Comparison of ENCODE assay signal across 9 cellular contexts in genomic region chr9:73143606-73144328, GRCh38. TPM values are rescaled to one million over a fixed set of nuclear protein-coding genes. Genes with fewer than 3 reads are reported as not detected.
DNase-seq lines count a peak whose midpoint lies in the region; ATAC-seq, FAIRE-seq and TF ChIP-seq lines count a peak whose summit lies in the region.
"Had no signal": no experiment of that assay in that cellular context is flagged by ENCODE, and none has a peak within 500 bp of the region (broad histone marks: within the 10 kb centered on the region; RNA-seq: fewer than 3 reads in every experiment).

No MANE protein-coding gene starts in this region.

- H3K23me2 ChIP-seq in H1 (ENCODE audit: low read depth, low read length), result no peaks in the 10 kb centered on the region

- H3K9me3 ChIP-seq in H1 (ENCODE audit: insufficient read depth in 2 of 2, low read depth in 1 of 2, low read length in 1 of 2) (no peaks in the 10 kb centered on the region), neutrophil (no peaks in the 10 kb centered on the region), ovary (no peaks in the 10 kb centered on the region)

- DNase-seq in Daoy (ENCODE audit: low read depth) (peak; percentile 79), NOMO-1 treated with dmso at 0.1 percent for 144 hours (lab: John Stamatoyannopoulos, UW; ENCODE audit: unreplicated experiment) (peak; percentile 45), H1 (ENCODE audit: low read depth in 1 of 2, low spot score in 2 of 2) (no peak), ovary (no peak), frontal cortex (ENCODE audit: low spot score in 2 of 2) (no peak), NCI-H2081 (lab: John Stamatoyannopoulos, UW) (no peak)
- DNase-seq: NCI-H1105 had no signal

- no peak overlapping the region for H4K5ac ChIP-seq in H1 (ENCODE audit: insufficient read length, low read depth, low read length)

- intact Hi-C loops in ovary (cut with DNase I), result no loop called here

- no peak overlapping the region for H2BK15ac ChIP-seq in H1 (ENCODE audit: low read length)

- TF ChIP-seq EP300 in H1 (IDR thresholded peaks at IDR 0.05; ENCODE audit: borderline replicate concordance in 1 of 2, low read depth in 2 of 2, low read length in 2 of 2) (no peak), ovary (IDR thresholded peaks at IDR 0.05) (no peak)

- no peak overlapping the region for H3K4ac ChIP-seq in H1 (replicated peaks; ENCODE audit: insufficient read length, low read depth, low read length)

- CTCF ChIA-PET in H1 (lab: Charles Lee; ENCODE audit: partially characterized antibody), result no interaction called here

- ATAC-seq in GM18867 (IDR thresholded peaks at IDR 0.05; ENCODE audit: unreplicated experiment), result no peak

- no peaks in the 10 kb centered on the region for H3K79me1 ChIP-seq in H1 (ENCODE audit: low read depth, low read length)

- H3K4me2 ChIP-seq in H1 (ENCODE audit: insufficient read depth in 1 of 2, low read depth in 2 of 2, low read length in 2 of 2), result no peak overlapping the region

- POLR2A ChIA-PET in H1 (lab: Charles Lee; ENCODE audit: partially characterized antibody), result interaction anchor here (0.9 kb wide), 1 partner anchor 11 kb away, joined by 3 read pairs; no protein-coding TSS in a partner anchor

- H3K18ac ChIP-seq in H1 (ENCODE audit: extremely low read depth, low read length), result no peak overlapping the region

- no peak for TF ChIP-seq RAD21 in H1 (IDR thresholded peaks at IDR 0.05 in 1 of 2, conservative IDR thresholded peaks at IDR 0.05 in 1 of 2; ENCODE audit: low read depth in 2 of 2, low read length in 2 of 2)

- TF ChIP-seq POLR2A in H1 (IDR thresholded peaks at IDR 0.05; ENCODE audit: control extremely low read depth in 1 of 2, low read depth in 2 of 2, low read length in 2 of 2) (no peak), ovary (IDR thresholded peaks at IDR 0.05) (no peak)

- no peak overlapping the region for H2BK20ac ChIP-seq in H1 (ENCODE audit: low read length)

- H3K4me3 ChIP-seq in H1 (ENCODE audit: extremely low read depth in 1 of 4, insufficient read depth in 2 of 4, low read depth in 3 of 4, low read length in 4 of 4), result no peak overlapping the region
- H3K4me3 ChIP-seq in neutrophil (ENCODE audit: low read depth in 1 of 2, low read length in 1 of 2), result no peak overlapping the region
- no peak overlapping the region for H3K4me3 ChIP-seq in ovary

- no peak overlapping the region for H2BK120ac ChIP-seq in H1 (replicated peaks; ENCODE audit: low read depth, low read length)

- no peak overlapping the region for H4K8ac ChIP-seq in H1 (ENCODE audit: extremely low read depth, insufficient read depth, low read length)

- H3K36me3 ChIP-seq in H1 (ENCODE audit: control insufficient read depth in 2 of 4, insufficient read depth in 4 of 4, low read length in 3 of 4) (no peaks in the 10 kb centered on the region), neutrophil (no peaks in the 10 kb centered on the region), ovary (no peaks in the 10 kb centered on the region)

- H3K23ac ChIP-seq in H1 (ENCODE audit: insufficient read length), result no peak overlapping the region

- H3K27me3 ChIP-seq in H1 (replicated peaks in 1 of 4; ENCODE audit: control insufficient read depth in 3 of 4, extremely low read depth in 1 of 4, insufficient read depth in 3 of 4, low read length in 3 of 4) (no peaks in the 10 kb centered on the region), neutrophil (no peaks in the 10 kb centered on the region), ovary (no peaks in the 10 kb centered on the region)

- no peak overlapping the region for H3K9ac ChIP-seq in H1 (replicated peaks in 1 of 4; ENCODE audit: extremely low read depth in 1 of 4, low read depth in 3 of 4, low read length in 3 of 4)

- no peak overlapping the region for H4K91ac ChIP-seq in H1 (replicated peaks; ENCODE audit: insufficient read length, low read length)

- no peak overlapping the region for H2BK12ac ChIP-seq in H1 (ENCODE audit: low read depth, low read length)

- TF ChIP-seq CTCF in H1 (IDR thresholded peaks at IDR 0.05; ENCODE audit: control extremely low read depth in 1 of 3, insufficient read depth in 1 of 3, low read depth in 1 of 3, low read length in 3 of 3), result no peak
- TF ChIP-seq CTCF in neutrophil (IDR thresholded peaks at IDR 0.05), result no peak
- no peak for TF ChIP-seq CTCF in ovary (IDR thresholded peaks at IDR 0.05)

- H3K4me1 ChIP-seq in H1 (replicated peaks in 1 of 4; ENCODE audit: control insufficient read depth in 3 of 4, insufficient read depth in 4 of 4, low read length in 3 of 4) (no peaks in the 10 kb centered on the region), neutrophil (ENCODE audit: control insufficient read depth in 1 of 2, insufficient read depth in 1 of 2, low read depth in 1 of 2, low read length in 1 of 2) (peaks cover 54 to 56% of the 10 kb centered on the region in 2 experiments), ovary (ENCODE audit: insufficient read depth) (no peaks in the 10 kb centered on the region)

- H2AK5ac ChIP-seq in H1 (ENCODE audit: low read depth, low read length), result no peak overlapping the region

- FAIRE-seq in H1 (lab: Jason Lieb, UNC), result no peak
- no peak for FAIRE-seq in frontal cortex (lab: Jason Lieb, UNC)

- no peak overlapping the region for H3K14ac ChIP-seq in H1 (ENCODE audit: insufficient read length)

- H2BK5ac ChIP-seq in H1 (ENCODE audit: low read depth, low read length), result no peak overlapping the region

- no peak overlapping the region for H3K56ac ChIP-seq in H1 (replicated peaks; ENCODE audit: insufficient read length, low read depth, low read length)

- H3K27ac ChIP-seq in H1 (ENCODE audit: low read depth, low read length) (no peak overlapping the region), neutrophil (peak overlapping the region; percentile 68), ovary (no peak overlapping the region)

- H4K20me1 ChIP-seq in H1 (replicated peaks in 1 of 2; ENCODE audit: control insufficient read depth in 1 of 2, insufficient read depth in 2 of 2, low read length in 2 of 2), result no peaks in the 10 kb centered on the region

- H2AFZ ChIP-seq in H1 (ENCODE audit: low read length), result no peak overlapping the region

- no peaks in the 10 kb centered on the region for H3K79me2 ChIP-seq in H1 (ENCODE audit: control insufficient read depth in 1 of 2, insufficient read depth in 2 of 2, low read length in 2 of 2)

- 88% methylated on average over 2 of the region's 2 CpGs; no CpG with 5 or more reads in 1 of the 2 experiments for WGBS in H1 (ENCODE audit: extremely low coverage in 1 of 2, insufficient coverage in 1 of 2, insufficient read length in 1 of 2, insufficient replicate concordance in 2 of 2, low coverage in 1 of 2, low lambda C conversion rate in 2 of 2, missing lambda C conversion rate in 1 of 2), 2 experiments
- WGBS in ovary, 3 donors, result 20 to 34% (median 33%) methylated on average over 2 of the region's 2 CpGs

TF ChIP-seq in H1, 55 proteins besides CTCF, POLR2A, EP300 and RAD21:
- TF ChIP-seq CEBPB (IDR thresholded peaks at IDR 0.05; ENCODE audit: low read depth, low read length), result peak; percentile 91
- peak; percentile 40; the same call in 1 of the 2 replicates for TF ChIP-seq JUND (IDR thresholded peaks at IDR 0.05; ENCODE audit: low read length)
- no peak for TF ChIP-seq CTBP2 (IDR thresholded peaks at IDR 0.05; ENCODE audit: borderline replicate concordance, insufficient read depth, insufficient read length, low read length)

RNA-seq across cellular contexts. Expression of gene ANXA1, which starts 7.9 kb away (rescaled TPM):
- 826 and 1,064 TPM in 2 replicates for total RNA-seq in Daoy (2014; rRNA removed; shearing (Covaris generic))
- 5.7 and 6.7 TPM in 2 replicates for total RNA-seq in H1 (2021; fragmentation: NEBNext Ultra II Directional; extraction: Animal tissue kit (Norgen Biotek cat#: 25700))
- 0.50 and 0.71 TPM in 2 replicates for polyA plus RNA-seq in H1 (2011; rRNA removed)
- 1.5 TPM for polyA plus RNA-seq in H1 (2011; cell fraction: cytosol; rRNA removed)
- 0.23 TPM for polyA plus RNA-seq in H1 (2011; cell fraction: nucleus; rRNA removed)
- 1.5 to 5.3 TPM (median 2.6 TPM) in 4 replicates for polyA plus RNA-seq in H1 (2012, experiment 1 of 2)
- polyA plus RNA-seq in H1 (2012, experiment 2 of 2), result 0.62 TPM
- 12.3 TPM for polyA plus RNA-seq in H1 (2013, experiment 1 of 2)
- polyA plus RNA-seq in H1 (2013, experiment 2 of 2), result 12.5 TPM
- polyA minus RNA-seq in H1 (2011; rRNA and poly(A)+ RNA removed), result 1.3 and 2.0 TPM in 2 replicates
- polyA minus RNA-seq in H1 (2011; cell fraction: cytosol; rRNA and poly(A)+ RNA removed), result 3.4 TPM
- polyA minus RNA-seq in H1 (2011; cell fraction: nucleus; rRNA and poly(A)+ RNA removed), result 3.2 TPM
- total RNA-seq in ovary, result 100 to 1,000 TPM in 3 of 7 donors, 10 to 100 TPM in 4; 67.5 to 472 (median 93.5) TPM
- 100 to 1,000 TPM; 118 to 141 TPM for polyA plus RNA-seq in ovary
- 8.2 TPM for total RNA-seq in frontal cortex

Comparison
In these comparisons a context has a peak if more than half of its experiments do, and no peak if none do; other contexts are left out.
1. DNase-seq: peak in Daoy (single experiment) and NOMO-1 treated with dmso at 0.1 percent for 144 hours (single experiment); none in H1 (0 of 2), ovary (0 of 5), frontal cortex (0 of 2) and NCI-H2081 (0 of 2).